11 cellular contexts compared by ENCODE assay signal in the genomic region with DNA sequence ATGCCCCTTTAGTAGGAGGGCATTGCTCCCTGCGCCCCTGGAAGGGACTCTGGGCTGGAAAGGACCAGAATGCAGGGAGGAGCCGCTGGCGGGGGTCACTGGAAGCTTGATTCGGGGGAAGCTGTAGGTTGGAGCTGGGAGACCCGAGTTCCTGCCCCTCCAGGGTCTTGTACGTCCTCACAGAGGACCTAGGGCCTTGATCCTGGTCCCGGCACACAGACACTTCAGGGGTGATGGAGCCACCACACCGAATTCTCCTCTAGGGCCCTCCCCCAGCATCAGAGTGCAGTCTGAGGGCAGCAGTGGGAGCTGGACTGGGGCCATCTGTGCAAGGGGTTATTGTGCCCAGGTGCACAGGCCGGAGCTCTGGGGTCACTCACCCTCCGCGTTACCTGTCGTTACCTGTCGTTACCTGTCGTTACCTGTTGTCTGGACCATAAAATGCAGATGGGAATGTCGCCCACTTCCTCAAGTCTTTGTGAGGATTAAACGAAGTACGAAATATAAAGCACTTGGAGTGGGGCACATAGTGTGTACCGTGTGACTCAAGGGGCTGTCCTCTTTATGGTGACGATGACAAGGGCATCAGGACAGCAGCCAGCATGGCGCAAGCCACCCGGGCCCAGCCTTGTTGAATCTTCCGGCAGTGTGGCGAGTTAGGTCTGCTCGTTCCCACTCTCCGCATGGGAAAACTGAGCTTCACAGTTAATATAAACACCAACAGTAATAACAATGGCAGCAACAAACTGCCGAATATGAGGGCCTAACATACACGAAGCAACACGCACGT. TPM values are rescaled to one million over a fixed set of nuclear protein-coding genes. Genes with fewer than 3 reads are reported as not detected.
DNase-seq lines count a peak whose midpoint lies in the region; ATAC-seq and TF ChIP-seq lines count a peak whose summit lies in the region.
"Had no signal": no experiment of that assay in that cellular context is flagged by ENCODE, and none has a peak within 500 bp of the region (broad histone marks: within the 10 kb centered on the region; RNA-seq: fewer than 3 reads in every experiment).

No MANE protein-coding gene starts in this region.

- WGBS in endodermal cell (ENCODE audit: insufficient coverage in 1 of 2, insufficient read length in 1 of 2), 2 experiments = 90 to 91% methylated on average over 18 to 29 of the region's 29 CpGs

- no peak for TF ChIP-seq CTCF in endodermal cell (conservative IDR thresholded peaks at IDR 0.05)
- no peak for TF ChIP-seq CTCF in type B pancreatic cell (conservative IDR thresholded peaks at IDR 0.05)

- H3K36me3 ChIP-seq in endodermal cell (ENCODE audit: control insufficient read depth, insufficient read depth, low read length) = peaks cover 4% of the 10 kb centered on the region
- H3K36me3 ChIP-seq in HAP-1 (replicated peaks) = no peaks in the 10 kb centered on the region

- no peak overlapping the region for H3K4me3 ChIP-seq in endodermal cell (ENCODE audit: low read length)
- H3K4me3 ChIP-seq in HAP-1 = no peak overlapping the region

- no peaks in the 10 kb centered on the region for H3K27me3 Mint-ChIP-seq in activated CD4-positive, alpha-beta T cell treated with anti-CD3 and anti-CD28 coated beads, Interleukin-2, amount 10 ng/mL, durations not matched to agents 7 days and 5 days
- H3K27me3 Mint-ChIP-seq in activated CD4-positive, alpha-beta T cell treated with anti-CD3 and anti-CD28 coated beads, Interleukin-2, amount 10 ng/mL, durations not matched to agents 24 days and 14 days = no peaks in the 10 kb centered on the region
- H3K27me3 Mint-ChIP-seq in endodermal cell (ENCODE audit: insufficient read depth) (no peaks in the 10 kb centered on the region), naive B cell (no peaks in the 10 kb centered on the region), type B pancreatic cell (no peaks in the 10 kb centered on the region)
- H3K27me3 Mint-ChIP-seq in activated naive CD4-positive, alpha-beta T cell treated with anti-CD3 and anti-CD28 coated beads for 36 hours (ENCODE audit: low read depth) = no peaks in the 10 kb centered on the region

- ATAC-seq in naive B cell (ENCODE audit: low read depth in 2 of 2) = no peak
- ATAC-seq in HG03159 (IDR thresholded peaks at IDR 0.05; ENCODE audit: unreplicated experiment) = no peak

- no peak overlapping the region for H3K4me3 Mint-ChIP-seq in activated CD4-positive, alpha-beta T cell treated with anti-CD3 and anti-CD28 coated beads, Interleukin-2, amount 10 ng/mL, durations not matched to agents 7 days and 5 days
- H3K4me3 Mint-ChIP-seq in activated CD4-positive, alpha-beta T cell treated with anti-CD3 and anti-CD28 coated beads, Interleukin-2, amount 10 ng/mL, durations not matched to agents 24 days and 14 days = no peak overlapping the region
- no peak overlapping the region for H3K4me3 Mint-ChIP-seq in endodermal cell
- H3K4me3 Mint-ChIP-seq in naive B cell = no peak overlapping the region
- H3K4me3 Mint-ChIP-seq in type B pancreatic cell = no peak overlapping the region
- no peak overlapping the region for H3K4me3 Mint-ChIP-seq in activated naive CD4-positive, alpha-beta T cell treated with anti-CD3 and anti-CD28 coated beads for 36 hours

- H3K4me1 Mint-ChIP-seq in activated CD4-positive, alpha-beta T cell treated with anti-CD3 and anti-CD28 coated beads, Interleukin-2, amount 10 ng/mL, durations not matched to agents 7 days and 5 days = peaks cover 37% of the 10 kb centered on the region
- H3K4me1 Mint-ChIP-seq in activated CD4-positive, alpha-beta T cell treated with anti-CD3 and anti-CD28 coated beads, Interleukin-2, amount 10 ng/mL, durations not matched to agents 24 days and 14 days = peaks cover 26% of the 10 kb centered on the region
- peaks cover 5% of the 10 kb centered on the region for H3K4me1 Mint-ChIP-seq in endodermal cell
- H3K4me1 Mint-ChIP-seq in naive B cell = peaks cover 56 to 93% (median 87%) of the 10 kb centered on the region in 3 donors
- H3K4me1 Mint-ChIP-seq in type B pancreatic cell (ENCODE audit: unreplicated experiment) = peaks cover 50% of the 10 kb centered on the region
- H3K4me1 Mint-ChIP-seq in activated naive CD4-positive, alpha-beta T cell treated with anti-CD3 and anti-CD28 coated beads for 36 hours (ENCODE audit: low read depth) = peaks cover 22% of the 10 kb centered on the region

- no peaks in the 10 kb centered on the region for H3K9me3 Mint-ChIP-seq in activated CD4-positive, alpha-beta T cell treated with anti-CD3 and anti-CD28 coated beads, Interleukin-2, amount 10 ng/mL, durations not matched to agents 7 days and 5 days
- H3K9me3 Mint-ChIP-seq in activated CD4-positive, alpha-beta T cell treated with anti-CD3 and anti-CD28 coated beads, Interleukin-2, amount 10 ng/mL, durations not matched to agents 24 days and 14 days = no peaks in the 10 kb centered on the region
- no peaks in the 10 kb centered on the region for H3K9me3 Mint-ChIP-seq in endodermal cell
- H3K9me3 Mint-ChIP-seq in naive B cell = no peaks in the 10 kb centered on the region
- no peaks in the 10 kb centered on the region for H3K9me3 Mint-ChIP-seq in type B pancreatic cell
- H3K9me3 Mint-ChIP-seq in activated naive CD4-positive, alpha-beta T cell treated with anti-CD3 and anti-CD28 coated beads for 36 hours = no peaks in the 10 kb centered on the region

- H3K27me3 ChIP-seq in endodermal cell (ENCODE audit: control insufficient read depth, insufficient read depth, low read length, poor library complexity, severe bottlenecking) (no peaks in the 10 kb centered on the region), HAP-1 (ENCODE audit: low read depth) (no peaks in the 10 kb centered on the region)

- peak overlapping the region; percentile 60 for H3K27ac Mint-ChIP-seq in activated CD4-positive, alpha-beta T cell treated with anti-CD3 and anti-CD28 coated beads, Interleukin-2, amount 10 ng/mL, durations not matched to agents 7 days and 5 days
- no peak overlapping the region for H3K27ac Mint-ChIP-seq in activated CD4-positive, alpha-beta T cell treated with anti-CD3 and anti-CD28 coated beads, Interleukin-2, amount 10 ng/mL, durations not matched to agents 24 days and 14 days
- peak overlapping the region; percentile 30 for H3K27ac Mint-ChIP-seq in endodermal cell
- peak overlapping the region in 4 of 6 donors; percentile 54 to 75 (median 70) for H3K27ac Mint-ChIP-seq in naive B cell
- H3K27ac Mint-ChIP-seq in type B pancreatic cell = peak overlapping the region; percentile 58
- H3K27ac Mint-ChIP-seq in activated naive CD4-positive, alpha-beta T cell treated with anti-CD3 and anti-CD28 coated beads for 36 hours = no peak overlapping the region

- in situ Hi-C loops in HAP-1 (cut with MboI; ENCODE audit: low sequenced_read_pairs) = no loop called here

- H3K9me3 ChIP-seq in endodermal cell (ENCODE audit: control insufficient read depth, low read length) (no peaks in the 10 kb centered on the region), HAP-1 (no peaks in the 10 kb centered on the region)

- no peak for DNase-seq in activated CD4-positive, alpha-beta T cell treated with anti-CD3 and anti-CD28 coated beads, Interleukin-2, amount 10 ng/mL, durations not matched to agents 7 days and 5 days
- DNase-seq in activated CD4-positive, alpha-beta T cell treated with anti-CD3 and anti-CD28 coated beads, Interleukin-2, amount 10 ng/mL, durations not matched to agents 24 days and 14 days = no peak
- no peak for DNase-seq in endodermal cell
- no peak for DNase-seq in naive B cell
- DNase-seq in type B pancreatic cell (ENCODE audit: extremely low spot score, unreplicated experiment) = no peak
- no peak for DNase-seq in HAP-1 (ENCODE audit: low spot score in 2 of 2)
- DNase-seq in activated naive CD4-positive, alpha-beta T cell treated with anti-CD3 and anti-CD28 coated beads for 36 hours = no peak
- DNase-seq: activated T-cell treated with anti-CD3 and anti-CD28 coated beads for 4 hours, NCI-H1105 treated with DMSO at 0.1 percent for 48 hours, occipital lobe had no signal

- peak overlapping the region; percentile 83 for H3K27ac ChIP-seq in endodermal cell (ENCODE audit: low read depth, low read length)

- POLR2A ChIA-PET in activated CD4-positive, alpha-beta T cell treated with anti-CD3 and anti-CD28 coated beads, Interleukin-2, amount 10 ng/mL, durations not matched to agents 7 days and 5 days (lab: Charles Lee) = no interaction called here

- no peak overlapping the region for H3K9ac ChIP-seq in endodermal cell (ENCODE audit: extremely low read depth, low read length, poor library complexity, severe bottlenecking)

- no peaks in the 10 kb centered on the region for H3K36me3 Mint-ChIP-seq in activated CD4-positive, alpha-beta T cell treated with anti-CD3 and anti-CD28 coated beads, Interleukin-2, amount 10 ng/mL, durations not matched to agents 7 days and 5 days (ENCODE audit: low read depth)
- peaks cover 7% of the 10 kb centered on the region for H3K36me3 Mint-ChIP-seq in activated CD4-positive, alpha-beta T cell treated with anti-CD3 and anti-CD28 coated beads, Interleukin-2, amount 10 ng/mL, durations not matched to agents 24 days and 14 days (ENCODE audit: low read depth)
- H3K36me3 Mint-ChIP-seq in endodermal cell (ENCODE audit: low read depth) (no peaks in the 10 kb centered on the region), naive B cell (peaks cover 0 to 5% of the 10 kb centered on the region in 2 donors), type B pancreatic cell (no peaks in the 10 kb centered on the region)
- no peaks in the 10 kb centered on the region for H3K36me3 Mint-ChIP-seq in activated naive CD4-positive, alpha-beta T cell treated with anti-CD3 and anti-CD28 coated beads for 36 hours (ENCODE audit: low read depth)

- intact Hi-C loops in activated CD4-positive, alpha-beta T cell treated with anti-CD3 and anti-CD28 coated beads, Interleukin-2, amount 10 ng/mL, durations not matched to agents 24 days and 14 days (cut with micrococcal nuclease) = no loop called here
- intact Hi-C loops in activated naive CD4-positive, alpha-beta T cell treated with anti-CD3 and anti-CD28 coated beads for 36 hours (cut with micrococcal nuclease) = no loop called here

- H3K4me1 ChIP-seq in endodermal cell (ENCODE audit: control insufficient read depth, insufficient read depth, low read length) (no peaks in the 10 kb centered on the region), HAP-1 (no peaks in the 10 kb centered on the region)

- CTCF ChIA-PET in activated CD4-positive, alpha-beta T cell treated with anti-CD3 and anti-CD28 coated beads, Interleukin-2, amount 10 ng/mL, durations not matched to agents 7 days and 5 days (lab: Charles Lee) = interaction anchor here (2.2 kb wide), 1 partner anchor 16 kb away, joined by 8 read pairs; no protein-coding TSS in a partner anchor
- CTCF ChIA-PET in activated naive CD4-positive, alpha-beta T cell treated with anti-CD3 and anti-CD28 coated beads for 36 hours (lab: Charles Lee) = interaction anchor here (0.6 kb wide), 1 partner anchor 456 kb away, joined by 3 read pairs; no protein-coding TSS in a partner anchor

RNA-seq across cellular contexts. Expression of a gene that starts 48.6 kb away (rescaled TPM):
- 10 to 100 TPM; 44.7 to 46.8 TPM for total RNA-seq in activated CD4-positive, alpha-beta T cell treated with anti-CD3 and anti-CD28 coated beads, Interleukin-2, amount 10 ng/mL, durations not matched to agents 7 days and 5 days
- total RNA-seq in activated CD4-positive, alpha-beta T cell treated with anti-CD3 and anti-CD28 coated beads, Interleukin-2, amount 10 ng/mL, durations not matched to agents 24 days and 14 days = 40.0 and 42.9 TPM in 2 replicates
- total RNA-seq in endodermal cell = 10 to 100 TPM; 64.0 to 64.7 TPM
- 52.7 TPM for polyA plus RNA-seq in endodermal cell (2013, experiment 1 of 2)
- polyA plus RNA-seq in endodermal cell (2013, experiment 2 of 2) = 47.8 TPM
- 1 to 10 TPM in 3 of 6 donors, under 1 TPM in 3; 0.61 to 2.5 (median 1.3) TPM for polyA plus RNA-seq in naive B cell (ENCODE audit: low read depth in 6 of 6)
- total RNA-seq in type B pancreatic cell (ENCODE audit: low replicate concordance) = 46.6 and 51.4 TPM in 2 replicates
- total RNA-seq in activated naive CD4-positive, alpha-beta T cell treated with anti-CD3 and anti-CD28 coated beads for 36 hours = 10 to 100 TPM; 28.6 to 28.8 TPM

Comparison
In these comparisons a context has a peak if more than half of its experiments do, and no peak if none do; other contexts are left out.
1. H3K27ac Mint-ChIP-seq: peak in activated CD4-positive, alpha-beta T cell treated with anti-CD3 and anti-CD28 coated beads, Interleukin-2, amount 10 ng/mL, durations not matched to agents 7 days and 5 days (single experiment), endodermal cell (single experiment), naive B cell (4 of 6) and type B pancreatic cell (single experiment); none in activated CD4-positive, alpha-beta T cell treated with anti-CD3 and anti-CD28 coated beads, Interleukin-2, amount 10 ng/mL, durations not matched to agents 24 days and 14 days (single experiment) and activated naive CD4-positive, alpha-beta T cell treated with anti-CD3 and anti-CD28 coated beads for 36 hours (single experiment).